7 cellular contexts compared by ENCODE assay signal in genomic region chr12:107929436-107929835, GRCh38.
DNase-seq lines count a peak whose midpoint lies in the region; ATAC-seq and TF ChIP-seq lines count a peak whose summit lies in the region.

No MANE protein-coding gene starts in this region.

- CTCF ChIA-PET in activated naive CD4-positive, alpha-beta T cell treated with anti-CD3 and anti-CD28 coated beads for 36 hours (lab: Charles Lee), result interaction anchor here (0.6 to 1.1 kb wide), 3 partner anchors 18 to 767 kb away, joined by 3 to 4 read pairs (median 3); no protein-coding TSS in a partner anchor

- no peaks in the 10 kb centered on the region for H3K4me1 Mint-ChIP-seq in chondrocyte (ENCODE audit: low read depth)
- H3K4me1 Mint-ChIP-seq in activated naive CD4-positive, alpha-beta T cell treated with anti-CD3 and anti-CD28 coated beads for 36 hours (ENCODE audit: low read depth), result no peaks in the 10 kb centered on the region

- ATAC-seq in HG03442 (IDR thresholded peaks at IDR 0.05; ENCODE audit: unreplicated experiment), result no peak

- no peak overlapping the region for H3K27ac Mint-ChIP-seq in chondrocyte (ENCODE audit: unreplicated experiment)
- H3K27ac Mint-ChIP-seq in activated naive CD4-positive, alpha-beta T cell treated with anti-CD3 and anti-CD28 coated beads for 36 hours, result no peak overlapping the region

- H3K27me3 ChIP-seq in H7 (ENCODE audit: control insufficient read depth, insufficient read depth, low read length), result no peaks in the 10 kb centered on the region; the same call in 1 of the 2 replicates

- H3K4me3 ChIP-seq in H7 (ENCODE audit: insufficient read depth, low read depth, low read length), result no peak overlapping the region

- intact Hi-C loops in activated naive CD4-positive, alpha-beta T cell treated with anti-CD3 and anti-CD28 coated beads for 36 hours (cut with micrococcal nuclease), result no loop called here

- H3K9me3 Mint-ChIP-seq in chondrocyte (ENCODE audit: low read depth), result no peaks in the 10 kb centered on the region
- H3K9me3 Mint-ChIP-seq in activated naive CD4-positive, alpha-beta T cell treated with anti-CD3 and anti-CD28 coated beads for 36 hours, result no peaks in the 10 kb centered on the region

- peak; percentile 49 for TF ChIP-seq CTCF in chondrocyte (IDR thresholded peaks at IDR 0.05)

- H3K4me3 Mint-ChIP-seq in chondrocyte (ENCODE audit: unreplicated experiment), result no peak overlapping the region
- H3K4me3 Mint-ChIP-seq in activated naive CD4-positive, alpha-beta T cell treated with anti-CD3 and anti-CD28 coated beads for 36 hours, result no peak overlapping the region

- no peaks in the 10 kb centered on the region for H3K36me3 Mint-ChIP-seq in chondrocyte (ENCODE audit: low read depth)
- no peaks in the 10 kb centered on the region for H3K36me3 Mint-ChIP-seq in activated naive CD4-positive, alpha-beta T cell treated with anti-CD3 and anti-CD28 coated beads for 36 hours (ENCODE audit: low read depth)

- peaks cover 27% of the 10 kb centered on the region for H3K27me3 Mint-ChIP-seq in chondrocyte (ENCODE audit: low read depth)
- peaks cover 13% of the 10 kb centered on the region for H3K27me3 Mint-ChIP-seq in activated naive CD4-positive, alpha-beta T cell treated with anti-CD3 and anti-CD28 coated beads for 36 hours (ENCODE audit: low read depth)

- peak; percentile 63 for DNase-seq in H7
- peak; percentile 78 for DNase-seq in NCI-H748 (lab: John Stamatoyannopoulos, UW; ENCODE audit: unreplicated experiment)
- DNase-seq in chondrocyte (ENCODE audit: low spot score), result no peak
- peak; percentile 7 for DNase-seq in renal cortical epithelial cell (ENCODE audit: low read depth)
- DNase-seq in hippocampal formation (lab: John Stamatoyannopoulos, UW), result no peak
- no peak for DNase-seq in activated naive CD4-positive, alpha-beta T cell treated with anti-CD3 and anti-CD28 coated beads for 36 hours

- H3K36me3 ChIP-seq in H7 (replicated peaks; ENCODE audit: control insufficient read depth, insufficient read depth, low read length), result no peaks in the 10 kb centered on the region

Comparison
In these comparisons a context has a peak if more than half of its experiments do, and no peak if none do; other contexts are left out.
1. DNase-seq: peak in H7 (single experiment), NCI-H748 (single experiment) and renal cortical epithelial cell (single experiment); none in chondrocyte (single experiment), hippocampal formation (0 of 2) and activated naive CD4-positive, alpha-beta T cell treated with anti-CD3 and anti-CD28 coated beads for 36 hours (single experiment).